In the genomic region with DNA sequence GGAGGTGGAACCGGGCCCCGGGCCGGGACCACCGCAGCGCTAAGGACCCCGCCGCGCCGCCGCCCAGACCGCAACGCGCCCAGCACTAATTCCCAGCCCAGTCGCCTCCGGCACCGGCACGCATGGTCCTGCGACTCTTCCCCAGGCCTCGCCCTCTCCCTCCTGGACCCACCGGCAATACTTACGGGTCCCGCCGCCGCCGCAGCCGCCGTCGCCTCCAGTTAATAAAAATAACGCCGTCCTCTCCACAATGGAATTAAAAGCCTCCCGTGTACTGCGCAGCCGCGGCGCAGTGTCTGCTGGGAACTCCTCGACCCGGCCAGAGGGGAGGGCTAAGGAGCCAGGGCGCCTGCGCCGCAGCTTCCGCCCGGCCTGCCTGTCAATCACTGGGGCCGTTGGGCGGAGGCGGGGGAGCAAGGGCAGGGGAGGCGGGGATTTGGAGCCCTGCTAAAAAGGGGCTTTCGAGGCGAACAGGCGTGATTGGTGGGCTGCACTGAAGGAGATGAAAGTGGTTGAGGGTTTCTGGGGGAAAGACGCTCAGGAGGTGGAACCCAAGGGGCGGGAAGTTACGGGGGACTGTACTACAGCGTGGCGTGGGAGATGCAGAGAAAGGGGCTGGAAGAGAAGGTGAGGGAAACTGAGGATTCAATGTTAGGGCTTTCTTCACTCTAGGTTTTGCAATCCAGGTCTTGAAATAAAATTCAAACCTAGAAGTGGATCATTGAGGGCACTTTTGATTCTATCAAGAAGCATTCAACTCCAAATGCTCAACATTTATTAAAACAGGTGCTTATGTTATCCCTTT, we compare ENCODE assay signal across 1 cellular context.
TF ChIP-seq lines count a peak whose summit lies in the region.

A gene with protein sequence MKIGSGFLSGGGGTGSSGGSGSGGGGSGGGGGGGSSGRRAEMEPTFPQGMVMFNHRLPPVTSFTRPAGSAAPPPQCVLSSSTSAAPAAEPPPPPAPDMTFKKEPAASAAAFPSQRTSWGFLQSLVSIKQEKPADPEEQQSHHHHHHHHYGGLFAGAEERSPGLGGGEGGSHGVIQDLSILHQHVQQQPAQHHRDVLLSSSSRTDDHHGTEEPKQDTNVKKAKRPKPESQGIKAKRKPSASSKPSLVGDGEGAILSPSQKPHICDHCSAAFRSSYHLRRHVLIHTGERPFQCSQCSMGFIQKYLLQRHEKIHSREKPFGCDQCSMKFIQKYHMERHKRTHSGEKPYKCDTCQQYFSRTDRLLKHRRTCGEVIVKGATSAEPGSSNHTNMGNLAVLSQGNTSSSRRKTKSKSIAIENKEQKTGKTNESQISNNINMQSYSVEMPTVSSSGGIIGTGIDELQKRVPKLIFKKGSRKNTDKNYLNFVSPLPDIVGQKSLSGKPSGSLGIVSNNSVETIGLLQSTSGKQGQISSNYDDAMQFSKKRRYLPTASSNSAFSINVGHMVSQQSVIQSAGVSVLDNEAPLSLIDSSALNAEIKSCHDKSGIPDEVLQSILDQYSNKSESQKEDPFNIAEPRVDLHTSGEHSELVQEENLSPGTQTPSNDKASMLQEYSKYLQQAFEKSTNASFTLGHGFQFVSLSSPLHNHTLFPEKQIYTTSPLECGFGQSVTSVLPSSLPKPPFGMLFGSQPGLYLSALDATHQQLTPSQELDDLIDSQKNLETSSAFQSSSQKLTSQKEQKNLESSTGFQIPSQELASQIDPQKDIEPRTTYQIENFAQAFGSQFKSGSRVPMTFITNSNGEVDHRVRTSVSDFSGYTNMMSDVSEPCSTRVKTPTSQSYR (minus strand): TSS at position 276 of the 805 bp plus-strand sequence. CDS start 331 bp downstream, outside the sequence.

TF ChIP-seq in K562, 482 proteins besides CTCF, POLR2A, EP300 and RAD21 (continued from another document and continues in another):
- TF ChIP-seq, protein P1, sequence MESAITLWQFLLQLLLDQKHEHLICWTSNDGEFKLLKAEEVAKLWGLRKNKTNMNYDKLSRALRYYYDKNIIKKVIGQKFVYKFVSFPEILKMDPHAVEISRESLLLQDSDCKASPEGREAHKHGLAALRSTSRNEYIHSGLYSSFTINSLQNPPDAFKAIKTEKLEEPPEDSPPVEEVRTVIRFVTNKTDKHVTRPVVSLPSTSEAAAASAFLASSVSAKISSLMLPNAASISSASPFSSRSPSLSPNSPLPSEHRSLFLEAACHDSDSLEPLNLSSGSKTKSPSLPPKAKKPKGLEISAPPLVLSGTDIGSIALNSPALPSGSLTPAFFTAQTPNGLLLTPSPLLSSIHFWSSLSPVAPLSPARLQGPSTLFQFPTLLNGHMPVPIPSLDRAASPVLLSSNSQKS (CRISPR knock-in tag; IDR thresholded peaks at IDR 0.05), result no peak
- TF ChIP-seq RBBP5 (IDR thresholded peaks at IDR 0.05; ENCODE audit: borderline replicate concordance, insufficient read depth, low read length, poor library complexity, severe bottlenecking) (peak; percentile 96), ZNF431 (CRISPR knock-in tag; IDR thresholded peaks at IDR 0.05) (no peak), ZNF408 (CRISPR knock-in tag; IDR thresholded peaks at IDR 0.05; ENCODE audit: low read depth) (no peak), NEUROD1 (IDR thresholded peaks at IDR 0.05; ENCODE audit: borderline replicate concordance, low read depth, low read length, partially characterized antibody) (no peak), SRSF1 (IDR thresholded peaks at IDR 0.05; ENCODE audit: low read depth, low read length) (no peak), RFX7 (CRISPR knock-in tag; IDR thresholded peaks at IDR 0.05) (no peak), ZNF586 (CRISPR knock-in tag; conservative IDR thresholded peaks at IDR 0.05) (no peak), GATAD2B (IDR thresholded peaks at IDR 0.05; ENCODE audit: borderline replicate concordance) (no peak), EZH2 (IDR thresholded peaks at IDR 0.05; ENCODE audit: borderline replicate concordance, low read depth, low read length) (no peak), ZNF24 (IDR thresholded peaks at IDR 0.05) (no peak), ZNF175 (CRISPR knock-in tag; IDR thresholded peaks at IDR 0.05; ENCODE audit: low read depth) (no peak), ZNF695 (CRISPR knock-in tag; IDR thresholded peaks at IDR 0.05) (no peak), PHB2 (IDR thresholded peaks at IDR 0.05; ENCODE audit: low read depth) (no peak), ZNF668 (CRISPR knock-in tag; IDR thresholded peaks at IDR 0.05) (no peak), ZNF174 (CRISPR knock-in tag; IDR thresholded peaks at IDR 0.05) (no peak), ZNF384 (IDR thresholded peaks at IDR 0.05; ENCODE audit: low read depth, low read length) (no peak), NUFIP1 (IDR thresholded peaks at IDR 0.05; ENCODE audit: partially characterized antibody) (no peak), TAF15 (IDR thresholded peaks at IDR 0.05; ENCODE audit: low read depth, low read length) (no peak), PTTG1 (tag; IDR thresholded peaks at IDR 0.05; ENCODE audit: low read depth) (no peak), ARNT (IDR thresholded peaks at IDR 0.05) (no peak), FOXK2 (conservative IDR thresholded peaks at IDR 0.05 in 1 of 2, IDR thresholded peaks at IDR 0.05 in 1 of 2; ENCODE audit: low read depth in 2 of 2) (no peak; a peak in 1 of 4 replicates), ZSCAN29 (IDR thresholded peaks at IDR 0.05) (no peak), BCOR (IDR thresholded peaks at IDR 0.05) (peak; percentile 39; the same call in 1 of the 2 replicates), SUPT5H (IDR thresholded peaks at IDR 0.05) (peak; percentile 92), ZNF23 (CRISPR knock-in tag; IDR thresholded peaks at IDR 0.05) (no peak), THRAP3 (IDR thresholded peaks at IDR 0.05; ENCODE audit: borderline replicate concordance) (no peak)
- TF ChIP-seq, protein P2, sequence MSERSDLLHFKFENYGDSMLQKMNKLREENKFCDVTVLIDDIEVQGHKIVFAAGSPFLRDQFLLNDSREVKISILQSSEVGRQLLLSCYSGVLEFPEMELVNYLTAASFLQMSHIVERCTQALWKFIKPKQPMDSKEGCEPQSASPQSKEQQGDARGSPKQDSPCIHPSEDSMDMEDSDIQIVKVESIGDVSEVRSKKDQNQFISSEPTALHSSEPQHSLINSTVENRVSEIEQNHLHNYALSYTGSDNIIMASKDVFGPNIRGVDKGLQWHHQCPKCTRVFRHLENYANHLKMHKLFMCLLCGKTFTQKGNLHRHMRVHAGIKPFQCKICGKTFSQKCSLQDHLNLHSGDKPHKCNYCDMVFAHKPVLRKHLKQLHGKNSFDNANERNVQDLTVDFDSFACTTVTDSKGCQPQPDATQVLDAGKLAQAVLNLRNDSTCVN (CRISPR knock-in tag; IDR thresholded peaks at IDR 0.05), result no peak
- TF ChIP-seq, protein P3, sequence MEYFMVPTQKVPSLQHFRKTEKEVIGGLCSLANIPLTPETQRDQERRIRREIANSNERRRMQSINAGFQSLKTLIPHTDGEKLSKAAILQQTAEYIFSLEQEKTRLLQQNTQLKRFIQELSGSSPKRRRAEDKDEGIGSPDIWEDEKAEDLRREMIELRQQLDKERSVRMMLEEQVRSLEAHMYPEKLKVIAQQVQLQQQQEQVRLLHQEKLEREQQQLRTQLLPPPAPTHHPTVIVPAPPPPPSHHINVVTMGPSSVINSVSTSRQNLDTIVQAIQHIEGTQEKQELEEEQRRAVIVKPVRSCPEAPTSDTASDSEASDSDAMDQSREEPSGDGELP (CRISPR knock-in tag; IDR thresholded peaks at IDR 0.05; ENCODE audit: borderline replicate concordance), result peak; percentile 57; the same call in 1 of the 2 replicates
- TF ChIP-seq, protein P4, sequence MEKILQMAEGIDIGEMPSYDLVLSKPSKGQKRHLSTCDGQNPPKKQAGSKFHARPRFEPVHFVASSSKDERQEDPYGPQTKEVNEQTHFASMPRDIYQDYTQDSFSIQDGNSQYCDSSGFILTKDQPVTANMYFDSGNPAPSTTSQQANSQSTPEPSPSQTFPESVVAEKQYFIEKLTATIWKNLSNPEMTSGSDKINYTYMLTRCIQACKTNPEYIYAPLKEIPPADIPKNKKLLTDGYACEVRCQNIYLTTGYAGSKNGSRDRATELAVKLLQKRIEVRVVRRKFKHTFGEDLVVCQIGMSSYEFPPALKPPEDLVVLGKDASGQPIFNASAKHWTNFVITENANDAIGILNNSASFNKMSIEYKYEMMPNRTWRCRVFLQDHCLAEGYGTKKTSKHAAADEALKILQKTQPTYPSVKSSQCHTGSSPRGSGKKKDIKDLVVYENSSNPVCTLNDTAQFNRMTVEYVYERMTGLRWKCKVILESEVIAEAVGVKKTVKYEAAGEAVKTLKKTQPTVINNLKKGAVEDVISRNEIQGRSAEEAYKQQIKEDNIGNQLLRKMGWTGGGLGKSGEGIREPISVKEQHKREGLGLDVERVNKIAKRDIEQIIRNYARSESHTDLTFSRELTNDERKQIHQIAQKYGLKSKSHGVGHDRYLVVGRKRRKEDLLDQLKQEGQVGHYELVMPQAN (IDR thresholded peaks at IDR 0.05; ENCODE audit: borderline replicate concordance), result peak; percentile 55; the same call in 1 of the 2 replicates
- TF ChIP-seq, protein P5, sequence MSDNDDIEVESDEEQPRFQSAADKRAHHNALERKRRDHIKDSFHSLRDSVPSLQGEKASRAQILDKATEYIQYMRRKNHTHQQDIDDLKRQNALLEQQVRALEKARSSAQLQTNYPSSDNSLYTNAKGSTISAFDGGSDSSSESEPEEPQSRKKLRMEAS (CRISPR knock-in tag; IDR thresholded peaks at IDR 0.05), result no peak
- TF ChIP-seq, protein P6, sequence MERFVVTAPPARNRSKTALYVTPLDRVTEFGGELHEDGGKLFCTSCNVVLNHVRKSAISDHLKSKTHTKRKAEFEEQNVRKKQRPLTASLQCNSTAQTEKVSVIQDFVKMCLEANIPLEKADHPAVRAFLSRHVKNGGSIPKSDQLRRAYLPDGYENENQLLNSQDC (CRISPR knock-in tag; IDR thresholded peaks at IDR 0.05), result no peak
- TF ChIP-seq, protein P7, sequence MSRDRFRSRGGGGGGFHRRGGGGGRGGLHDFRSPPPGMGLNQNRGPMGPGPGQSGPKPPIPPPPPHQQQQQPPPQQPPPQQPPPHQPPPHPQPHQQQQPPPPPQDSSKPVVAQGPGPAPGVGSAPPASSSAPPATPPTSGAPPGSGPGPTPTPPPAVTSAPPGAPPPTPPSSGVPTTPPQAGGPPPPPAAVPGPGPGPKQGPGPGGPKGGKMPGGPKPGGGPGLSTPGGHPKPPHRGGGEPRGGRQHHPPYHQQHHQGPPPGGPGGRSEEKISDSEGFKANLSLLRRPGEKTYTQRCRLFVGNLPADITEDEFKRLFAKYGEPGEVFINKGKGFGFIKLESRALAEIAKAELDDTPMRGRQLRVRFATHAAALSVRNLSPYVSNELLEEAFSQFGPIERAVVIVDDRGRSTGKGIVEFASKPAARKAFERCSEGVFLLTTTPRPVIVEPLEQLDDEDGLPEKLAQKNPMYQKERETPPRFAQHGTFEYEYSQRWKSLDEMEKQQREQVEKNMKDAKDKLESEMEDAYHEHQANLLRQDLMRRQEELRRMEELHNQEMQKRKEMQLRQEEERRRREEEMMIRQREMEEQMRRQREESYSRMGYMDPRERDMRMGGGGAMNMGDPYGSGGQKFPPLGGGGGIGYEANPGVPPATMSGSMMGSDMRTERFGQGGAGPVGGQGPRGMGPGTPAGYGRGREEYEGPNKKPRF (IDR thresholded peaks at IDR 0.05; ENCODE audit: low read depth, low read length), result no peak
- TF ChIP-seq, protein P8, sequence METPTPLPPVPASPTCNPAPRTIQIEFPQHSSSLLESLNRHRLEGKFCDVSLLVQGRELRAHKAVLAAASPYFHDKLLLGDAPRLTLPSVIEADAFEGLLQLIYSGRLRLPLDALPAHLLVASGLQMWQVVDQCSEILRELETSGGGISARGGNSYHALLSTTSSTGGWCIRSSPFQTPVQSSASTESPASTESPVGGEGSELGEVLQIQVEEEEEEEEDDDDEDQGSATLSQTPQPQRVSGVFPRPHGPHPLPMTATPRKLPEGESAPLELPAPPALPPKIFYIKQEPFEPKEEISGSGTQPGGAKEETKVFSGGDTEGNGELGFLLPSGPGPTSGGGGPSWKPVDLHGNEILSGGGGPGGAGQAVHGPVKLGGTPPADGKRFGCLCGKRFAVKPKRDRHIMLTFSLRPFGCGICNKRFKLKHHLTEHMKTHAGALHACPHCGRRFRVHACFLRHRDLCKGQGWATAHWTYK (CRISPR knock-in tag; IDR thresholded peaks at IDR 0.05), result no peak
- TF ChIP-seq, protein P9, sequence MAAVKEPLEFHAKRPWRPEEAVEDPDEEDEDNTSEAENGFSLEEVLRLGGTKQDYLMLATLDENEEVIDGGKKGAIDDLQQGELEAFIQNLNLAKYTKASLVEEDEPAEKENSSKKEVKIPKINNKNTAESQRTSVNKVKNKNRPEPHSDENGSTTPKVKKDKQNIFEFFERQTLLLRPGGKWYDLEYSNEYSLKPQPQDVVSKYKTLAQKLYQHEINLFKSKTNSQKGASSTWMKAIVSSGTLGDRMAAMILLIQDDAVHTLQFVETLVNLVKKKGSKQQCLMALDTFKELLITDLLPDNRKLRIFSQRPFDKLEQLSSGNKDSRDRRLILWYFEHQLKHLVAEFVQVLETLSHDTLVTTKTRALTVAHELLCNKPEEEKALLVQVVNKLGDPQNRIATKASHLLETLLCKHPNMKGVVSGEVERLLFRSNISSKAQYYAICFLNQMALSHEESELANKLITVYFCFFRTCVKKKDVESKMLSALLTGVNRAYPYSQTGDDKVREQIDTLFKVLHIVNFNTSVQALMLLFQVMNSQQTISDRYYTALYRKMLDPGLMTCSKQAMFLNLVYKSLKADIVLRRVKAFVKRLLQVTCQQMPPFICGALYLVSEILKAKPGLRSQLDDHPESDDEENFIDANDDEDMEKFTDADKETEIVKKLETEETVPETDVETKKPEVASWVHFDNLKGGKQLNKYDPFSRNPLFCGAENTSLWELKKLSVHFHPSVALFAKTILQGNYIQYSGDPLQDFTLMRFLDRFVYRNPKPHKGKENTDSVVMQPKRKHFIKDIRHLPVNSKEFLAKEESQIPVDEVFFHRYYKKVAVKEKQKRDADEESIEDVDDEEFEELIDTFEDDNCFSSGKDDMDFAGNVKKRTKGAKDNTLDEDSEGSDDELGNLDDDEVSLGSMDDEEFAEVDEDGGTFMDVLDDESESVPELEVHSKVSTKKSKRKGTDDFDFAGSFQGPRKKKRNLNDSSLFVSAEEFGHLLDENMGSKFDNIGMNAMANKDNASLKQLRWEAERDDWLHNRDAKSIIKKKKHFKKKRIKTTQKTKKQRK (IDR thresholded peaks at IDR 0.05; ENCODE audit: borderline replicate concordance, low read depth, low read length), result no peak
- TF ChIP-seq, protein P10, sequence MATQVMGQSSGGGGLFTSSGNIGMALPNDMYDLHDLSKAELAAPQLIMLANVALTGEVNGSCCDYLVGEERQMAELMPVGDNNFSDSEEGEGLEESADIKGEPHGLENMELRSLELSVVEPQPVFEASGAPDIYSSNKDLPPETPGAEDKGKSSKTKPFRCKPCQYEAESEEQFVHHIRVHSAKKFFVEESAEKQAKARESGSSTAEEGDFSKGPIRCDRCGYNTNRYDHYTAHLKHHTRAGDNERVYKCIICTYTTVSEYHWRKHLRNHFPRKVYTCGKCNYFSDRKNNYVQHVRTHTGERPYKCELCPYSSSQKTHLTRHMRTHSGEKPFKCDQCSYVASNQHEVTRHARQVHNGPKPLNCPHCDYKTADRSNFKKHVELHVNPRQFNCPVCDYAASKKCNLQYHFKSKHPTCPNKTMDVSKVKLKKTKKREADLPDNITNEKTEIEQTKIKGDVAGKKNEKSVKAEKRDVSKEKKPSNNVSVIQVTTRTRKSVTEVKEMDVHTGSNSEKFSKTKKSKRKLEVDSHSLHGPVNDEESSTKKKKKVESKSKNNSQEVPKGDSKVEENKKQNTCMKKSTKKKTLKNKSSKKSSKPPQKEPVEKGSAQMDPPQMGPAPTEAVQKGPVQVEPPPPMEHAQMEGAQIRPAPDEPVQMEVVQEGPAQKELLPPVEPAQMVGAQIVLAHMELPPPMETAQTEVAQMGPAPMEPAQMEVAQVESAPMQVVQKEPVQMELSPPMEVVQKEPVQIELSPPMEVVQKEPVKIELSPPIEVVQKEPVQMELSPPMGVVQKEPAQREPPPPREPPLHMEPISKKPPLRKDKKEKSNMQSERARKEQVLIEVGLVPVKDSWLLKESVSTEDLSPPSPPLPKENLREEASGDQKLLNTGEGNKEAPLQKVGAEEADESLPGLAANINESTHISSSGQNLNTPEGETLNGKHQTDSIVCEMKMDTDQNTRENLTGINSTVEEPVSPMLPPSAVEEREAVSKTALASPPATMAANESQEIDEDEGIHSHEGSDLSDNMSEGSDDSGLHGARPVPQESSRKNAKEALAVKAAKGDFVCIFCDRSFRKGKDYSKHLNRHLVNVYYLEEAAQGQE (CRISPR knock-in tag; IDR thresholded peaks at IDR 0.05; ENCODE audit: low read depth), result no peak
